In the genomic region with DNA sequence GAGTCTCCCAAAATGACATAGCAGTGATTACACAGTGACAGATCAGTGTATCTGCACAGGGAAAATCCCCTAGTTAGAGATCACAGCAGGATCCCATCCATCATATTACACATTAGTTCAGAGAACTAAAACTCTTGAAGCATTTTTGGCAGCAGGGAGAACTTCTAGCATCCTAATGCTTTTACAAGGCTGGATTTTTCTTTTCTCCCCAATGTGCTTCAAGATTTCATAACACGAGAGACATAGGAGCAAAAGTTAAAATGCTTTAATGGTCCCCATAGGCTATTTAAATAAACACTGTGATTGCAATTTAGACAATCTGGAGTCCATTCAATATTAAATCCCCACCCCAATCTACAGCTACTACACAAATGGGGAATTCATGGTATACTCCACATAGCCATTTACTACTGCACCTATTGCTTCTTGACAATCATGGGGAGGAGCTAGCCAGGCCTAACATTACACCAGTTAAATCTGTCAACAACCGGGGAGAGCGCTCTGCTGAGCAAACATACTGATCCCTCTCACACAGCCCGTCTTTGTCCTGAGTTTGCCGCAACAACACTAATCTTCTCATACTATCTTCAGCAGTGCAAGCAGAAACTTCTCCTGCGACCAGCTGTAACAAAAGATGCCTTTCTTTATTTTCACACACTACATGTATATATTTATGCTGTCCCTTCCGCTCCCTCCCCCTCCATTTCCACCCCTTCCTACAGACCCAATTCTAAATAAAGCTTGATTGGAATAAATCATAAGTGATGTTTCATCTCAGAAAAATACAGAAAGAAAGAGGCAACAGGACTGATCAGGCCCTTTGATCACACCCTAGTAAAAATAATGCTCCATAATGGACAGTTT, we compare ENCODE assay signal across 13 cellular contexts.
A peak's percentile ranks its signal among the peaks of the same experiment; 100 is the strongest.
DNase-seq lines count a peak whose midpoint lies in the region; ATAC-seq and TF ChIP-seq lines count a peak whose summit lies in the region.
"Had no signal": no experiment of that assay in that cellular context is flagged by ENCODE, and none has a peak within 500 bp of the region (broad histone marks: within the 10 kb centered on the region; RNA-seq: fewer than 3 reads in every experiment).

No MANE protein-coding gene starts in this region.

- no peaks in the 10 kb centered on the region for H3K36me3 Mint-ChIP-seq in H9 (ENCODE audit: insufficient read depth in 1 of 3, low read depth in 3 of 3)
- H3K36me3 Mint-ChIP-seq: activated CD8-positive, alpha-beta memory T cell treated with anti-CD3 and anti-CD28 coated beads, Interleukin-2, amount 10 ng/mL, durations not matched to agents 7 days and 5 days had no signal

- H3K36me3 ChIP-seq in colonic mucosa, result no peaks in the 10 kb centered on the region

- H3K23ac ChIP-seq in H9 (ENCODE audit: insufficient read length, low read depth, low read length), result no peak overlapping the region

- DNase-seq in H9, result peak; percentile 38
- peak; percentile 77 for DNase-seq in NCI-H2171 treated with DMSO at 0.1 percent for 48 hours (lab: John Stamatoyannopoulos, UW)
- DNase-seq in colonic mucosa, result peak; percentile 19
- DNase-seq in mucosa of gallbladder (ENCODE audit: low spot score), result peak; percentile 17
- DNase-seq in NCI-H187 (lab: John Stamatoyannopoulos, UW), result no peak
- DNase-seq in kidney glomerular epithelial cell (lab: John Stamatoyannopoulos, UW), result no peak
- DNase-seq in Kasumi-1 (lab: John Stamatoyannopoulos, UW), result no peak
- DNase-seq: activated CD8-positive, alpha-beta memory T cell treated with anti-CD3 and anti-CD28 coated beads, Interleukin-2, amount 10 ng/mL, durations not matched to agents 7 days and 5 days; MM.1S; stimulated activated CD4-positive, alpha-beta T cell treated with anti-CD3 and anti-CD28 coated beads, Interleukin-12 subunit alpha, Interleukin-12 subunit beta, amount 100 ng/mL, for 4 hours had no signal

- H4K91ac ChIP-seq in H9 (ENCODE audit: insufficient read length, low read depth, low read length), result no peak overlapping the region

- peaks cover 6 to 9% of the 10 kb centered on the region in 2 experiments; a peak in 3 of 4 replicates for H3K4me1 Mint-ChIP-seq in H9
- H3K4me1 Mint-ChIP-seq: activated CD8-positive, alpha-beta memory T cell treated with anti-CD3 and anti-CD28 coated beads, Interleukin-2, amount 10 ng/mL, durations not matched to agents 7 days and 5 days had no signal

- no peak overlapping the region for H2BK12ac ChIP-seq in H9 (ENCODE audit: insufficient read length, low read depth, low read length)

- H3T11ph ChIP-seq in H9 (ENCODE audit: low read length), result no peak overlapping the region

- intact Hi-C loops in colonic mucosa (cut with DNase I), result no loop called here

- H3K4ac ChIP-seq in H9 (ENCODE audit: low read depth, low read length), result no peak overlapping the region

- H3K27ac ChIP-seq in H9 (ENCODE audit: insufficient read length, low read depth, low read length) (peak overlapping the region; percentile 23), colonic mucosa (no peak overlapping the region)

- H3K27me3 ChIP-seq in H9 (ENCODE audit: insufficient read depth, low read length) (no peaks in the 10 kb centered on the region), colonic mucosa (no peaks in the 10 kb centered on the region)

- H3K14ac ChIP-seq in H9 (ENCODE audit: insufficient read depth, low read length), result no peak overlapping the region

- no peaks in the 10 kb centered on the region for H4K20me1 ChIP-seq in H9 (ENCODE audit: control insufficient read depth, insufficient read depth, insufficient read length)

- H3K4me1 ChIP-seq in H9 (ENCODE audit: insufficient read depth, low read length), result no peaks in the 10 kb centered on the region
- no peaks in the 10 kb centered on the region for H3K4me1 ChIP-seq in colonic mucosa

- H4K8ac ChIP-seq in H9 (replicated peaks; ENCODE audit: insufficient read length, low read depth, low read length), result no peak overlapping the region

- TF ChIP-seq CTCF in H9 (conservative IDR thresholded peaks at IDR 0.05) (no peak), colonic mucosa (IDR thresholded peaks at IDR 0.05) (no peak)

- no peak overlapping the region for H2AK5ac ChIP-seq in H9 (ENCODE audit: insufficient read length, low read length)

- H3K27me3 Mint-ChIP-seq in H9 (ENCODE audit: low read depth), result no peaks in the 10 kb centered on the region
- H3K27me3 Mint-ChIP-seq: activated CD8-positive, alpha-beta memory T cell treated with anti-CD3 and anti-CD28 coated beads, Interleukin-2, amount 10 ng/mL, durations not matched to agents 7 days and 5 days; stimulated activated naive CD8-positive, alpha-beta T cell treated with anti-CD3 and anti-CD28 coated beads, Interleukin-15, Interleukin-2, amounts not matched to agents 100 ng/mL and 50 ng/mL, for 24 hours had no signal

- no CpG with 5 or more reads among the region's 7 CpGs for WGBS in H9 (ENCODE audit: extremely low coverage, insufficient read length, low lambda C conversion rate)

- peak overlapping the region; percentile 12 for H3K18ac ChIP-seq in H9 (ENCODE audit: insufficient read length, low read depth, low read length)

- no peaks in the 10 kb centered on the region for H3K79me1 ChIP-seq in H9 (ENCODE audit: insufficient read depth, low read depth, low read length, poor library complexity, severe bottlenecking)

- no peak overlapping the region for H2BK5ac ChIP-seq in H9 (ENCODE audit: insufficient read length, low read length)

- no peak overlapping the region for H3K4me2 ChIP-seq in H9 (ENCODE audit: insufficient read depth, insufficient read length, low read length)

- no peak overlapping the region for H2BK120ac ChIP-seq in H9 (ENCODE audit: low read depth, low read length, poor library complexity, severe bottlenecking)

- no peak overlapping the region for H3K9ac ChIP-seq in H9 (ENCODE audit: extremely low read depth, insufficient read length, low read length)
- H3K9ac ChIP-seq in colonic mucosa (ENCODE audit: low read depth in 2 of 2, low read length in 2 of 2), result no peak overlapping the region

- H3K9me3 ChIP-seq in H9 (ENCODE audit: control insufficient read depth, low read depth, low read length), result no peaks in the 10 kb centered on the region
- H3K9me3 ChIP-seq in colonic mucosa, result no peaks in the 10 kb centered on the region

- no peak overlapping the region for H2BK20ac ChIP-seq in H9 (ENCODE audit: low read depth, low read length, poor library complexity, severe bottlenecking)

- no peaks in the 10 kb centered on the region for H3K23me2 ChIP-seq in H9 (ENCODE audit: insufficient read length, low read depth, low read length, poor library complexity, severe bottlenecking)

- no peaks in the 10 kb centered on the region for H3K79me2 ChIP-seq in H9 (ENCODE audit: insufficient read depth, low read length)

- no peak overlapping the region for H4K5ac ChIP-seq in H9 (ENCODE audit: insufficient read length, low read depth, low read length)

- no peak overlapping the region for H3K56ac ChIP-seq in H9 (ENCODE audit: insufficient read length, low read depth, low read length)

- no peak overlapping the region for H3K4me3 ChIP-seq in colonic mucosa

- H3K4me3 Mint-ChIP-seq in H9, result no peak overlapping the region
- H3K4me3 Mint-ChIP-seq: activated CD8-positive, alpha-beta memory T cell treated with anti-CD3 and anti-CD28 coated beads, Interleukin-2, amount 10 ng/mL, durations not matched to agents 7 days and 5 days; stimulated activated naive CD8-positive, alpha-beta T cell treated with anti-CD3 and anti-CD28 coated beads, Interleukin-15, Interleukin-2, amounts not matched to agents 100 ng/mL and 50 ng/mL, for 24 hours had no signal

- no peak overlapping the region for H3K27ac Mint-ChIP-seq in H9
- H3K27ac Mint-ChIP-seq: activated CD8-positive, alpha-beta memory T cell treated with anti-CD3 and anti-CD28 coated beads, Interleukin-2, amount 10 ng/mL, durations not matched to agents 7 days and 5 days; stimulated activated naive CD8-positive, alpha-beta T cell treated with anti-CD3 and anti-CD28 coated beads, Interleukin-15, Interleukin-2, amounts not matched to agents 100 ng/mL and 50 ng/mL, for 24 hours had no signal

- H2AFZ ChIP-seq in H9 (ENCODE audit: low read length), result no peak overlapping the region

- no peak overlapping the region for H2BK15ac ChIP-seq in H9 (ENCODE audit: low read depth, low read length)

- ATAC-seq in GM18520 (IDR thresholded peaks at IDR 0.05; ENCODE audit: unreplicated experiment), result no peak
- ATAC-seq: activated CD8-positive, alpha-beta memory T cell treated with anti-CD3 and anti-CD28 coated beads, Interleukin-2, amount 10 ng/mL, durations not matched to agents 7 days and 5 days; SK-N-SH treated with all-trans-retinoic acid at 6 μM for 48 hours had no signal

- H3K9me3 Mint-ChIP-seq in H9, result no peaks in the 10 kb centered on the region
- H3K9me3 Mint-ChIP-seq: stimulated activated naive CD8-positive, alpha-beta T cell treated with anti-CD3 and anti-CD28 coated beads, Interleukin-15, Interleukin-2, amounts not matched to agents 100 ng/mL and 50 ng/mL, for 24 hours had no signal

Comparison
In these comparisons a context has a peak if more than half of its experiments do, and no peak if none do; other contexts are left out.
1. DNase-seq: peak in H9 (single experiment), NCI-H2171 treated with DMSO at 0.1 percent for 48 hours (single experiment), colonic mucosa (single experiment) and mucosa of gallbladder (single experiment); none in NCI-H187 (0 of 2), kidney glomerular epithelial cell (single experiment) and Kasumi-1 (0 of 2).